8 cellular contexts compared by ENCODE assay signal in the genomic region with DNA sequence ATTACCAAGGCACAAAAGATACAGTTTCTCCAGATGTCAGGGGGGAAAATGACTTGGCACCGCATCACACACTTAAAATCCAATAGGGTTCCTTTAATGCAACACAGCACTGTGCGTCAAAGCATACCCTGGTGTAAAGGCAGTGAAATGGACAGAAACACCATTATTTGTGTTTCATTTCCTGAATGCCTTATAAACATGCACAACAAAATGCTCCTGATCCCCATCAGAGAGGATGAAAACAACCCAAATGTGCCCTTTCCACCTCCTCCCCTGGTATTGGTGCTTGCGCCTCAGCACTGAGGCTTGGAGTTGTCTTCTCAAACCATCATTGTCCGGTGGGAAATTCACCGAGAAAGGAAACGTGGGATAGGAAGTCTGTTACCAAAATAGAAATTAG. TPM values are rescaled to one million over a fixed set of nuclear protein-coding genes. Genes with fewer than 3 reads are reported as not detected.
DNase-seq lines count a peak whose midpoint lies in the region; ATAC-seq, FAIRE-seq and TF ChIP-seq lines count a peak whose summit lies in the region.

No MANE protein-coding gene starts in this region.

- peak overlapping the region; percentile 55 to 73 for H3K4me3 ChIP-seq in esophagus (ENCODE audit: low read depth in 1 of 2, low read length in 2 of 2)

- FAIRE-seq in H54 (lab: Jason Lieb, UNC) = no peak

- no peaks in the 10 kb centered on the region for H3K9me3 Mint-ChIP-seq in nephron

- no peaks in the 10 kb centered on the region for H3K27me3 ChIP-seq in esophagus (ENCODE audit: control insufficient read depth in 1 of 2, insufficient read depth in 2 of 2, low read length in 2 of 2)

- no peaks in the 10 kb centered on the region for H3K27me3 Mint-ChIP-seq in T-helper 17 cell
- no peaks in the 10 kb centered on the region for H3K27me3 Mint-ChIP-seq in nephron (ENCODE audit: low read depth)

- DNase-seq in AG20443 (ENCODE audit: low spot score) (peak; percentile 26), H54 (ENCODE audit: insufficient read length, low spot score) (peak; percentile 29), T-helper 17 cell (no peak), NCI-H774 (lab: John Stamatoyannopoulos, UW) (no peak)

- H3K36me3 Mint-ChIP-seq in T-helper 17 cell (ENCODE audit: low read depth) (peaks cover 2% of the 10 kb centered on the region), nephron (ENCODE audit: low read depth) (peaks cover 4% of the 10 kb centered on the region)

- H3K36me3 ChIP-seq in esophagus (ENCODE audit: control insufficient read depth in 2 of 2, insufficient read depth in 2 of 2, low read length in 1 of 2) = no peaks in the 10 kb centered on the region

- H3K4me3 Mint-ChIP-seq in T-helper 17 cell (peak overlapping the region; percentile 92), nephron (peak overlapping the region; percentile 98 to 99 (median 99))

- no peaks in the 10 kb centered on the region for H3K4me1 ChIP-seq in esophagus (ENCODE audit: control insufficient read depth in 2 of 2, insufficient read depth in 2 of 2, low read length in 1 of 2)

- 2 to 4% methylated on average over 6 of the region's 6 CpGs for WGBS in esophagus, 2 donors

- no peak for TF ChIP-seq CTCF in nephron (IDR thresholded peaks at IDR 0.05; ENCODE audit: unreplicated experiment in 3 of 3)

- ATAC-seq in T-helper 17 cell (no peak), HG03354 (IDR thresholded peaks at IDR 0.05; ENCODE audit: poor library complexity, severe bottlenecking, unreplicated experiment) (no peak), HG03571 (IDR thresholded peaks at IDR 0.05; ENCODE audit: unreplicated experiment) (no peak)

- H3K27ac Mint-ChIP-seq in T-helper 17 cell = peak overlapping the region; percentile 98
- peak overlapping the region; percentile 97 to 99 (median 99) for H3K27ac Mint-ChIP-seq in nephron

- H3K9me3 ChIP-seq in T-helper 17 cell (ENCODE audit: control insufficient read depth, low read length, poor library complexity, severe bottlenecking) = no peaks in the 10 kb centered on the region
- no peaks in the 10 kb centered on the region for H3K9me3 ChIP-seq in esophagus (ENCODE audit: control insufficient read depth in 2 of 2, insufficient read depth in 1 of 2, low read depth in 1 of 2, low read length in 1 of 2)

- no peak for TF ChIP-seq POLR2A in H54 (IDR thresholded peaks at IDR 0.05; ENCODE audit: low read depth, low read length)

- H3K27ac ChIP-seq in esophagus (ENCODE audit: low read depth in 2 of 2, low read length in 1 of 2) = peak overlapping the region; percentile 93 to 98

- H3K4me1 Mint-ChIP-seq in T-helper 17 cell (peaks cover 32% of the 10 kb centered on the region), nephron (peaks cover 54% of the 10 kb centered on the region)

RNA-seq across cellular contexts. Expression of a gene that starts 0.8 kb away (rescaled TPM):
- 10 to 100 TPM; 50.1 to 61.6 TPM for total RNA-seq in T-helper 17 cell
- polyA plus RNA-seq in esophagus = 10 to 100 TPM in 1 of 2 donors, 1 to 10 TPM in 1; 9.0 to 16.7 TPM

RNA-seq across cellular contexts. Expression of a gene that starts 20.9 kb away (rescaled TPM):
- total RNA-seq in T-helper 17 cell = not detected
- polyA plus RNA-seq in esophagus = under 1 TPM; 0.12 to 0.18 TPM

Comparison
In these comparisons a context has a peak if more than half of its experiments do, and no peak if none do; other contexts are left out.
1. DNase-seq: peak in AG20443 (single experiment) and H54 (single experiment); none in T-helper 17 cell (0 of 3) and NCI-H774 (single experiment).